In the genomic region with DNA sequence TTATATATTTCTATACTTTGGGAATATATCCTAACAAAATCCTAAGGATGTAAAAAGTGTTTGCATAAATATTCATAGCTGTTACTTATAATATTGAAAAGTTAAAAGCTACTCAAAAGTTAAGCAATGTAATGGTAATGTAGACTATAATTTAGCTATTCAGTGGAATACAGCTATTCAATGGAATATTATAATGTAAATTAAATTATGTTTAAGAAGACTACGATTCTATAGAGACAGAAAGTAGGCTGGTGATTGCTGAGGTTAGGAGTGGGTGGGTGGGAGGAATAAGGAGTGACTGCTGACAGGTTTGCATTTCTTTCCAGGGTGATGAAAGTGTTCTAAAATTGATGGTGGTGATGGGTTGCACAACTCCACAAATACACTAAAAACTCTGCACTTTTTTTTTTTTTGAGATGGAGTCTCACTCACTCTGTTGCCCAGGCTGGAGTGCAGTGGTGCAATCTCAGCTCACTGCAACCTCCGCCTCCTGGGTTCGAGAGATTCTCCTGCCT, we compare ENCODE assay signal across 1 cellular context.
TF ChIP-seq lines count a peak whose summit lies in the region.

No MANE protein-coding gene starts in this region.

TF ChIP-seq in K562, 482 proteins besides CTCF, POLR2A, EP300 and RAD21:
- TF ChIP-seq PHF21A (IDR thresholded peaks at IDR 0.05; ENCODE audit: borderline replicate concordance, low read depth) = no peak
- no peak for TF ChIP-seq GATAD2A (IDR thresholded peaks at IDR 0.05)
- TF ChIP-seq MAFG (tag; conservative IDR thresholded peaks at IDR 0.05) = no peak
- no peak for TF ChIP-seq PHF20 (IDR thresholded peaks at IDR 0.05; ENCODE audit: partially characterized antibody)
- no peak for TF ChIP-seq PBX2 (CRISPR knock-in tag; IDR thresholded peaks at IDR 0.05; ENCODE audit: low read depth)
- peak; percentile 35; the same call in 1 of the 2 replicates for TF ChIP-seq PBX2 (tag; conservative IDR thresholded peaks at IDR 0.05; ENCODE audit: low read depth)
- TF ChIP-seq JUND (IDR thresholded peaks at IDR 0.05; ENCODE audit: borderline replicate concordance, low read depth, low read length) = no peak
- no peak for TF ChIP-seq JUND (tag; IDR thresholded peaks at IDR 0.05; ENCODE audit: borderline replicate concordance, low read depth, low read length)
- no peak for TF ChIP-seq ZNF408 (CRISPR knock-in tag; IDR thresholded peaks at IDR 0.05; ENCODE audit: low read depth)
- no peak for TF ChIP-seq NCOA2 (IDR thresholded peaks at IDR 0.05; ENCODE audit: partially characterized antibody in 2 of 2)
- TF ChIP-seq, protein P1, sequence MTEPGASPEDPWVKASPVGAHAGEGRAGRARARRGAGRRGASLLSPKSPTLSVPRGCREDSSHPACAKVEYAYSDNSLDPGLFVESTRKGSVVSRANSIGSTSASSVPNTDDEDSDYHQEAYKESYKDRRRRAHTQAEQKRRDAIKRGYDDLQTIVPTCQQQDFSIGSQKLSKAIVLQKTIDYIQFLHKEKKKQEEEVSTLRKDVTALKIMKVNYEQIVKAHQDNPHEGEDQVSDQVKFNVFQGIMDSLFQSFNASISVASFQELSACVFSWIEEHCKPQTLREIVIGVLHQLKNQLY (CRISPR knock-in tag; conservative IDR thresholded peaks at IDR 0.05) = no peak
- no peak for TF ChIP-seq ZNF740 (CRISPR knock-in tag; IDR thresholded peaks at IDR 0.05)
- no peak for TF ChIP-seq ZNF740 (tag; IDR thresholded peaks at IDR 0.05)
- no peak for TF ChIP-seq ZNF589 (CRISPR knock-in tag; IDR thresholded peaks at IDR 0.05; ENCODE audit: low read depth)
- TF ChIP-seq, protein P2, sequence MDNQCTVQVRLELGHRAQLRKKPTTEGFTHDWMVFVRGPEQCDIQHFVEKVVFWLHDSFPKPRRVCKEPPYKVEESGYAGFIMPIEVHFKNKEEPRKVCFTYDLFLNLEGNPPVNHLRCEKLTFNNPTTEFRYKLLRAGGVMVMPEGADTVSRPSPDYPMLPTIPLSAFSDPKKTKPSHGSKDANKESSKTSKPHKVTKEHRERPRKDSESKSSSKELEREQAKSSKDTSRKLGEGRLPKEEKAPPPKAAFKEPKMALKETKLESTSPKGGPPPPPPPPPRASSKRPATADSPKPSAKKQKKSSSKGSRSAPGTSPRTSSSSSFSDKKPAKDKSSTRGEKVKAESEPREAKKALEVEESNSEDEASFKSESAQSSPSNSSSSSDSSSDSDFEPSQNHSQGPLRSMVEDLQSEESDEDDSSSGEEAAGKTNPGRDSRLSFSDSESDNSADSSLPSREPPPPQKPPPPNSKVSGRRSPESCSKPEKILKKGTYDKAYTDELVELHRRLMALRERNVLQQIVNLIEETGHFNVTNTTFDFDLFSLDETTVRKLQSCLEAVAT (IDR thresholded peaks at IDR 0.05) = no peak
- TF ChIP-seq KAT2B (IDR thresholded peaks at IDR 0.05; ENCODE audit: low read depth, low read length) = no peak
- TF ChIP-seq CEBPG (CRISPR knock-in tag; IDR thresholded peaks at IDR 0.05) = no peak
- peak; percentile 36 to 44; a peak in 1 of 4 replicates for TF ChIP-seq CEBPG (tag; conservative IDR thresholded peaks at IDR 0.05 in 1 of 2, IDR thresholded peaks at IDR 0.05 in 1 of 2)
- TF ChIP-seq CHD2 (IDR thresholded peaks at IDR 0.05; ENCODE audit: low read depth, low read length) = no peak
- no peak for TF ChIP-seq ESRRA (IDR thresholded peaks at IDR 0.05; ENCODE audit: borderline replicate concordance, low read depth)
- TF ChIP-seq CSDE1 (IDR thresholded peaks at IDR 0.05) = no peak
